Comparison of ENCODE assay signal across 8 cellular contexts in genomic region chr12:104381721-104382480, GRCh38.
DNase-seq lines count a peak whose midpoint lies in the region; ATAC-seq and TF ChIP-seq lines count a peak whose summit lies in the region.

No MANE protein-coding gene starts in this region.

- no peak for TF ChIP-seq POLR2A in breast epithelium (IDR thresholded peaks at IDR 0.05)

- TF ChIP-seq CTCF in WI38 (IDR thresholded peaks at IDR 0.05; ENCODE audit: low read depth, low read length) (peak; percentile 95), breast epithelium (IDR thresholded peaks at IDR 0.05) (peak; percentile 85 to 96 (median 90))

- POLR2A ChIA-PET in HEK293T (lab: Yijun Ruan, JAX) = no interaction called here

- no peak overlapping the region for H3K4me3 ChIP-seq in WI38 (ENCODE audit: low read depth, low read length)
- H3K4me3 ChIP-seq in breast epithelium = peak overlapping the region in 1 of 3 donors; percentile 23

- H3K27ac ChIP-seq in breast epithelium = no peak overlapping the region

- no peaks in the 10 kb centered on the region for H3K4me1 ChIP-seq in breast epithelium

- DNase-seq in DMS 273 (lab: John Stamatoyannopoulos, UW; ENCODE audit: unreplicated experiment) (peak; percentile 88), HEK293T (ENCODE audit: extremely low spot score) (peak; percentile 79), NCI-H2196 (lab: John Stamatoyannopoulos, UW; ENCODE audit: unreplicated experiment) (peak; percentile 84), breast epithelium (ENCODE audit: low spot score in 2 of 2) (peak; percentile 55 to 78), islet precursor cell (peak; percentile 93)
- DNase-seq in stimulated activated CD4-positive, alpha-beta T cell treated with anti-CD3 and anti-CD28 coated beads, Interleukin-15, amount 100 ng/mL, for 48 hours (ENCODE audit: low read depth in 2 of 2) = peak; percentile 67 to 77

- H3K36me3 ChIP-seq in breast epithelium = no peaks in the 10 kb centered on the region

- H3K9me3 ChIP-seq in breast epithelium = no peaks in the 10 kb centered on the region

- CTCF ChIA-PET in HEK293T (lab: Yijun Ruan, JAX) = interaction anchor here (0.5 to 1.4 kb wide), 28 partner anchors 9 to 689 kb away, joined by 3 to 7 read pairs (median 4); partner anchors contain the start of gene CHST11

- ATAC-seq in GM18870 (IDR thresholded peaks at IDR 0.05; ENCODE audit: unreplicated experiment) = no peak

- no peaks in the 10 kb centered on the region for H3K27me3 ChIP-seq in breast epithelium

- intact Hi-C loops in breast epithelium (cut with DNase I; ENCODE audit: low total_unique reads) = loop anchor here (10.0 kb wide), 1 partner anchor 1003 kb away; no protein-coding TSS in a partner anchor

TF ChIP-seq in HEK293T, 16 proteins besides CTCF, POLR2A, EP300 and RAD21:
- no peak for TF ChIP-seq PKNOX1 (IDR thresholded peaks at IDR 0.05)
- TF ChIP-seq NFRKB (IDR thresholded peaks at IDR 0.05) = no peak
